In the genomic region with DNA sequence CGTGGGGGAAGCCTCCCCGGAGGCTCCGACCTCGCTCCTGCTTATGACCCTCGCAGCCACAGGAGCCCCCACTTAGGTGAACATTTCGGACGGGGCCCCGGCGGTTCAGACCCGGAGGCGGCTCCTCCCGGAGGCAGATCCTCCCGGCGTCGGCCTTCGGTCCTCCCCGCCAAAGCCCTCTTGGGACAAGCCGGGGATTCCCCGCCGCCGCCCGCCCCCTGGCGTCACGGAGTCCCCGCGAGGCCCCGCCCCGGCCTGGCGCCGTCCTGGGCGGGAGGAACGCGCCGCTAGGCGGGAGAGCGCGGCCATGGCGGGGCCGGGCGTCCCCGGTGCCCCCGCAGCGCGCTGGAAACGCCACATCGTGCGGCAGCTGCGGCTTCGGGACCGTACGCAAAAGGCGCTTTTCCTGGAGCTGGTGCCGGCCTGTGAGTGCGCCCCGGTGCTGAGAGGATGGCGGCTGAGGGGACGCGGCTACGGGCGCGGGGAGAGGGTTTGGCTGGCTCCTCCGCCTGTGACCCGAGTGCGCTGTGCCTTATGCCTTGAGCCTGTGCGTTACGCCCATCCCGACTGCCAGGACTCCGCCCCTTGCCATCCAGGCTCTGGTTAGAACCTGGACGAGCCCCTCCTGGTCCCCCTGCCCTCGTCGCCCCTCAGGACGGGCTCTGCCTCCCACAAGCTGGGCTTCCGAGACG, we compare ENCODE assay signal across 8 cellular contexts. TPM values are rescaled to one million over a fixed set of nuclear protein-coding genes. Genes with fewer than 3 reads are reported as not detected.
A peak's percentile ranks its signal among the peaks of the same experiment; 100 is the strongest.
DNase-seq lines count a peak whose midpoint lies in the region; ATAC-seq and TF ChIP-seq lines count a peak whose summit lies in the region.

ATG16L2 (plus strand) TSS at position 273 of the 692 bp plus-strand sequence; CDS start at position 308, 35 bp downstream.

- ATAC-seq in GM21529 (IDR thresholded peaks at IDR 0.05; ENCODE audit: unreplicated experiment), result peak; percentile 49
- ATAC-seq in activated T-helper 17 cell treated with anti-CD3 and anti-CD28 coated beads, Interleukin-2, amount 50 U/mL, for 72 hours (replicated peaks), result peak; percentile 69

- TF ChIP-seq RAD21 in Ishikawa (IDR thresholded peaks at IDR 0.05; ENCODE audit: low read depth), result no peak

- H3K4me1 Mint-ChIP-seq in activated T-helper 17 cell treated with anti-CD3 and anti-CD28 coated beads, Interleukin-2, amount 50 U/mL, for 72 hours, result peaks cover 15% of the 10 kb centered on the region
- peaks cover 34% of the 10 kb centered on the region for H3K4me1 Mint-ChIP-seq in nephron
- H3K4me1 Mint-ChIP-seq in stimulated activated naive CD8-positive, alpha-beta T cell treated with anti-CD3 and anti-CD28 coated beads, Interleukin-15, Interleukin-2, amounts not matched to agents 100 ng/mL and 50 ng/mL, for 24 hours (ENCODE audit: low read depth), result peaks cover 37% of the 10 kb centered on the region

- DNase-seq in DMS79 (lab: John Stamatoyannopoulos, UW), result peak; percentile 80
- DNase-seq in RPMI8226, result peak; percentile 87
- peak; percentile 80 for DNase-seq in fibroblast of pulmonary artery (ENCODE audit: low read depth)

- peaks cover 91% of the 10 kb centered on the region for H3K36me3 Mint-ChIP-seq in activated T-helper 17 cell treated with anti-CD3 and anti-CD28 coated beads, Interleukin-2, amount 50 U/mL, for 72 hours (ENCODE audit: low read depth)
- peaks cover 16% of the 10 kb centered on the region for H3K36me3 Mint-ChIP-seq in nephron (ENCODE audit: low read depth)
- H3K36me3 Mint-ChIP-seq in stimulated activated naive CD8-positive, alpha-beta T cell treated with anti-CD3 and anti-CD28 coated beads, Interleukin-15, Interleukin-2, amounts not matched to agents 100 ng/mL and 50 ng/mL, for 24 hours (ENCODE audit: low read depth), result peaks cover 45% of the 10 kb centered on the region

- TF ChIP-seq EP300 in Ishikawa (IDR thresholded peaks at IDR 0.05; ENCODE audit: borderline replicate concordance), result peak; percentile 60; the same call in 1 of the 2 replicates

- H3K4me3 ChIP-seq in fibroblast of pulmonary artery (replicated peaks; ENCODE audit: low read depth, low read length), result peak within 1 kb of the TSS; percentile 85

- peak within 1 kb of the TSS; percentile 96 for H3K4me3 Mint-ChIP-seq in activated T-helper 17 cell treated with anti-CD3 and anti-CD28 coated beads, Interleukin-2, amount 50 U/mL, for 72 hours
- H3K4me3 Mint-ChIP-seq in nephron, result peak within 1 kb of the TSS; percentile 98 to 100 (median 99)
- H3K4me3 Mint-ChIP-seq in stimulated activated naive CD8-positive, alpha-beta T cell treated with anti-CD3 and anti-CD28 coated beads, Interleukin-15, Interleukin-2, amounts not matched to agents 100 ng/mL and 50 ng/mL, for 24 hours, result peak within 1 kb of the TSS; percentile 97

- no peak for TF ChIP-seq CTCF in fibroblast of pulmonary artery (IDR thresholded peaks at IDR 0.05; ENCODE audit: low read length, missing control alignments)
- TF ChIP-seq CTCF in nephron (IDR thresholded peaks at IDR 0.05; ENCODE audit: unreplicated experiment in 3 of 3), result peak in 2 of 3 experiments; percentile 9 to 15

- no peaks in the 10 kb centered on the region for H3K9me3 Mint-ChIP-seq in activated T-helper 17 cell treated with anti-CD3 and anti-CD28 coated beads, Interleukin-2, amount 50 U/mL, for 72 hours
- H3K9me3 Mint-ChIP-seq in nephron, result no peaks in the 10 kb centered on the region
- H3K9me3 Mint-ChIP-seq in stimulated activated naive CD8-positive, alpha-beta T cell treated with anti-CD3 and anti-CD28 coated beads, Interleukin-15, Interleukin-2, amounts not matched to agents 100 ng/mL and 50 ng/mL, for 24 hours, result no peaks in the 10 kb centered on the region

- peak within 1 kb of the TSS; percentile 96 for H3K27ac Mint-ChIP-seq in activated T-helper 17 cell treated with anti-CD3 and anti-CD28 coated beads, Interleukin-2, amount 50 U/mL, for 72 hours
- peak within 1 kb of the TSS; percentile 96 to 98 (median 97) for H3K27ac Mint-ChIP-seq in nephron
- H3K27ac Mint-ChIP-seq in stimulated activated naive CD8-positive, alpha-beta T cell treated with anti-CD3 and anti-CD28 coated beads, Interleukin-15, Interleukin-2, amounts not matched to agents 100 ng/mL and 50 ng/mL, for 24 hours, result peak within 1 kb of the TSS; percentile 94

- H3K27me3 Mint-ChIP-seq in activated T-helper 17 cell treated with anti-CD3 and anti-CD28 coated beads, Interleukin-2, amount 50 U/mL, for 72 hours, result no peaks in the 10 kb centered on the region
- peaks cover 4% of the 10 kb centered on the region for H3K27me3 Mint-ChIP-seq in nephron (ENCODE audit: low read depth)
- H3K27me3 Mint-ChIP-seq in stimulated activated naive CD8-positive, alpha-beta T cell treated with anti-CD3 and anti-CD28 coated beads, Interleukin-15, Interleukin-2, amounts not matched to agents 100 ng/mL and 50 ng/mL, for 24 hours, result no peaks in the 10 kb centered on the region

TF ChIP-seq in Ishikawa, 13 proteins besides CTCF, POLR2A, EP300 and RAD21:
- TF ChIP-seq NFIC (IDR thresholded peaks at IDR 0.05) (0 out of 2 replicates have a peak, but pooled peaks have one; percentile 26), MAX (IDR thresholded peaks at IDR 0.05) (peak; percentile 21), EGR1 (IDR thresholded peaks at IDR 0.05) (peak; percentile 24; the same call in 1 of the 2 replicates), CEBPB (IDR thresholded peaks at IDR 0.05) (no peak; the same call in 1 of the 2 replicates), FOXM1 (IDR thresholded peaks at IDR 0.05; ENCODE audit: borderline replicate concordance, low read depth) (no peak), TAF1 (IDR thresholded peaks at IDR 0.05; ENCODE audit: low read depth) (peak; percentile 29), ZBTB7A (IDR thresholded peaks at IDR 0.05; ENCODE audit: low read depth) (peak; percentile 80), CREB1 (IDR thresholded peaks at IDR 0.05; ENCODE audit: low read depth) (peak; percentile 81), YY1 (IDR thresholded peaks at IDR 0.05; ENCODE audit: low read depth) (peak; percentile 86), TEAD4 (IDR thresholded peaks at IDR 0.05) (peak; percentile 43), USF1 (IDR thresholded peaks at IDR 0.05) (peak; percentile 1; the same call in 1 of the 2 replicates), TCF12 (IDR thresholded peaks at IDR 0.05; ENCODE audit: low read depth) (no peak; the same call in none of the 2 replicates)
- TF ChIP-seq, protein P1, sequence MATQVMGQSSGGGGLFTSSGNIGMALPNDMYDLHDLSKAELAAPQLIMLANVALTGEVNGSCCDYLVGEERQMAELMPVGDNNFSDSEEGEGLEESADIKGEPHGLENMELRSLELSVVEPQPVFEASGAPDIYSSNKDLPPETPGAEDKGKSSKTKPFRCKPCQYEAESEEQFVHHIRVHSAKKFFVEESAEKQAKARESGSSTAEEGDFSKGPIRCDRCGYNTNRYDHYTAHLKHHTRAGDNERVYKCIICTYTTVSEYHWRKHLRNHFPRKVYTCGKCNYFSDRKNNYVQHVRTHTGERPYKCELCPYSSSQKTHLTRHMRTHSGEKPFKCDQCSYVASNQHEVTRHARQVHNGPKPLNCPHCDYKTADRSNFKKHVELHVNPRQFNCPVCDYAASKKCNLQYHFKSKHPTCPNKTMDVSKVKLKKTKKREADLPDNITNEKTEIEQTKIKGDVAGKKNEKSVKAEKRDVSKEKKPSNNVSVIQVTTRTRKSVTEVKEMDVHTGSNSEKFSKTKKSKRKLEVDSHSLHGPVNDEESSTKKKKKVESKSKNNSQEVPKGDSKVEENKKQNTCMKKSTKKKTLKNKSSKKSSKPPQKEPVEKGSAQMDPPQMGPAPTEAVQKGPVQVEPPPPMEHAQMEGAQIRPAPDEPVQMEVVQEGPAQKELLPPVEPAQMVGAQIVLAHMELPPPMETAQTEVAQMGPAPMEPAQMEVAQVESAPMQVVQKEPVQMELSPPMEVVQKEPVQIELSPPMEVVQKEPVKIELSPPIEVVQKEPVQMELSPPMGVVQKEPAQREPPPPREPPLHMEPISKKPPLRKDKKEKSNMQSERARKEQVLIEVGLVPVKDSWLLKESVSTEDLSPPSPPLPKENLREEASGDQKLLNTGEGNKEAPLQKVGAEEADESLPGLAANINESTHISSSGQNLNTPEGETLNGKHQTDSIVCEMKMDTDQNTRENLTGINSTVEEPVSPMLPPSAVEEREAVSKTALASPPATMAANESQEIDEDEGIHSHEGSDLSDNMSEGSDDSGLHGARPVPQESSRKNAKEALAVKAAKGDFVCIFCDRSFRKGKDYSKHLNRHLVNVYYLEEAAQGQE (IDR thresholded peaks at IDR 0.05; ENCODE audit: low read depth), result no peak

RNA-seq across cellular contexts. Expression of gene ATG16L2, which starts in this region (rescaled TPM):
- total RNA-seq in activated T-helper 17 cell treated with anti-CD3 and anti-CD28 coated beads, Interleukin-2, amount 50 U/mL, for 72 hours, result 100 to 1,000 TPM in 1 of 2 donors, 10 to 100 TPM in 1; 85.3 to 127 TPM

Comparison
In these comparisons a context has a peak if more than half of its experiments do, and no peak if none do; other contexts are left out.
1. Peak in every context shown above with its lines: DNase-seq, ATAC-seq and H3K4me3 ChIP-seq.